In genomic region chr9:93346240-93347112, GRCh38 we compare ENCODE assay signal across 8 cellular contexts.
DNase-seq lines count a peak whose midpoint lies in the region; ATAC-seq and TF ChIP-seq lines count a peak whose summit lies in the region.

No MANE protein-coding gene starts in this region.

- peaks cover 3 to 17% of the 10 kb centered on the region in 2 donors for H3K4me1 Mint-ChIP-seq in stimulated activated naive B cell treated with anti-CD40 and anti-IgM and Interleukin-4, amounts not matched to agents 10 μg/mL and 1 μg/mL and 100 μg/mL, for 72 hours

- H3K27me3 Mint-ChIP-seq in stimulated activated naive B cell treated with anti-CD40 and anti-IgM and Interleukin-4, amounts not matched to agents 10 μg/mL and 1 μg/mL and 100 μg/mL, for 72 hours: peaks cover 47 to 49% of the 10 kb centered on the region in 2 donors

- H3K4me3 ChIP-seq in left lung: peak overlapping the region; percentile 33 to 35

- peaks cover 16 to 37% of the 10 kb centered on the region in 2 donors for H3K27me3 ChIP-seq in left lung

- H3K36me3 ChIP-seq in left lung: no peaks in the 10 kb centered on the region

- no peaks in the 10 kb centered on the region for H3K9me3 Mint-ChIP-seq in stimulated activated naive B cell treated with anti-CD40 and anti-IgM and Interleukin-4, amounts not matched to agents 10 μg/mL and 1 μg/mL and 100 μg/mL, for 72 hours

- peak; percentile 72 for ATAC-seq in left lung
- peak; percentile 38 to 42 for ATAC-seq in stimulated activated naive B cell treated with anti-CD40 and anti-IgM and Interleukin-4, amounts not matched to agents 10 μg/mL and 1 μg/mL and 100 μg/mL, for 72 hours (replicated peaks)
- ATAC-seq in GM21825 (IDR thresholded peaks at IDR 0.05; ENCODE audit: unreplicated experiment): no peak
- no peak for ATAC-seq in esophagus mucosa

- H3K9me3 ChIP-seq in left lung: no peaks in the 10 kb centered on the region

- peaks cover 0 to 2% of the 10 kb centered on the region in 2 donors for H3K36me3 Mint-ChIP-seq in stimulated activated naive B cell treated with anti-CD40 and anti-IgM and Interleukin-4, amounts not matched to agents 10 μg/mL and 1 μg/mL and 100 μg/mL, for 72 hours

- H3K4me3 Mint-ChIP-seq in stimulated activated naive B cell treated with anti-CD40 and anti-IgM and Interleukin-4, amounts not matched to agents 10 μg/mL and 1 μg/mL and 100 μg/mL, for 72 hours: peak overlapping the region; percentile 59 to 81

- TF ChIP-seq CTCF in left lung (IDR thresholded peaks at IDR 0.05): no peak

- DNase-seq in NCI-H510A (lab: John Stamatoyannopoulos, UW) (peak; percentile 13), NCI-H510A treated with DMSO at 0.1 percent for 48 hours (lab: John Stamatoyannopoulos, UW) (no peak), cerebellum (ENCODE audit: low spot score) (peak; percentile 48), left lung (peak in 1 of 2 donors; percentile 72), AG08396 (ENCODE audit: low spot score) (no peak)
- DNase-seq in stimulated activated naive B cell treated with anti-CD40 and anti-IgM and Interleukin-4, amounts not matched to agents 10 μg/mL and 1 μg/mL and 100 μg/mL, for 72 hours: no peak

- H3K4me1 ChIP-seq in left lung: peaks cover 6 to 8% of the 10 kb centered on the region in 2 donors

- H3K27ac ChIP-seq in left lung: no peak overlapping the region

- H3K27ac Mint-ChIP-seq in stimulated activated naive B cell treated with anti-CD40 and anti-IgM and Interleukin-4, amounts not matched to agents 10 μg/mL and 1 μg/mL and 100 μg/mL, for 72 hours: no peak overlapping the region

- intact Hi-C loops in left lung (cut with DNase I): no loop called here

Comparison
In these comparisons a context has a peak if more than half of its experiments do, and no peak if none do; other contexts are left out.
1. DNase-seq: peak in NCI-H510A (single experiment) and cerebellum (single experiment); none in NCI-H510A treated with DMSO at 0.1 percent for 48 hours (single experiment), stimulated activated naive B cell treated with anti-CD40 and anti-IgM and Interleukin-4, amounts not matched to agents 10 μg/mL and 1 μg/mL and 100 μg/mL, for 72 hours (single experiment) and AG08396 (single experiment).
2. ATAC-seq: peak in left lung (single experiment) and stimulated activated naive B cell treated with anti-CD40 and anti-IgM and Interleukin-4, amounts not matched to agents 10 μg/mL and 1 μg/mL and 100 μg/mL, for 72 hours (2 of 2); none in GM21825 (single experiment) and esophagus mucosa (single experiment).